ENCODE assay signal across 17 cellular contexts in the genomic region with DNA sequence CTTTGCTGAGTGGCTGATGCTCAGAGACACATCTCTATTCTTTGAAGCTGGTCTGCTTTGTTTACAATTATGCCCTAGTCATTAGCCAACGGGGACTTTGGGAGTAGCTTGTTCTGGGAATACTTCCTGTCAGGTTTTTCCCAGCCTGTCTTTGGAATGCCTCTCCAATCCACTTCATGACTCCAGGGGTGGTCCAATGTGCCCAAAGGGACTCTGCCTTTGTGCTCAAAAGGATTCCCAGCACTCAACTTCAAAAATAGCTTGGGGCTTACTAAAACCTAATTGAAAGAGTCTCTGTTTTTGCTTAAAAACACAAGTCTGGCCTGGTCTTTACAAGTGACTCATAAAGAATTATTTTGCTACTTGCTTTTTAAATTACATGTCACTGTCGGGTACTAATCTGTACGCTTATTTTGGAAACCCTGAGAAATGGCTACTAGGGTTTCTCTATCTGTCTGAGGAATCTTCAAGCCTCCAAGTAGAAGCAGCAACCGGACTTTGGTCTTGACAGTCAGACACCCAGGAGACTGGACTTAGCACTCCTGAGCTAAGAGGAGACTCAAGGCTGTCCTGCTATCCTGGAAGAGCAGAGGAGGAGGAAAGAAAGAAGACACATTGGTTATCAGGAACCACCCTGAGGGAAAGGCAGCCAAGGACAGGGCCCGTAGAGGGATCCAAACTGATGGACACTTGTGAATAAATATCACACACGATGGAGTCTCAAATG. TPM values are rescaled to one million over a fixed set of nuclear protein-coding genes. Genes with fewer than 3 reads are reported as not detected.
DNase-seq lines count a peak whose midpoint lies in the region; TF ChIP-seq lines count a peak whose summit lies in the region.
"Had no signal": no experiment of that assay in that cellular context is flagged by ENCODE, and none has a peak within 500 bp of the region (broad histone marks: within the 10 kb centered on the region; RNA-seq: fewer than 3 reads in every experiment).

No MANE protein-coding gene starts in this region.

- peak overlapping the region; percentile 63 for H2AK5ac ChIP-seq in mesenchymal stem cell (ENCODE audit: low read length, severe bottlenecking)

- no peaks in the 10 kb centered on the region for H3K27me3 Mint-ChIP-seq in Calu3 (ENCODE audit: unreplicated experiment)

- peak overlapping the region; percentile 21 for H4K8ac ChIP-seq in mesenchymal stem cell (ENCODE audit: low read length)

- H3K4me1 ChIP-seq in mesenchymal stem cell (ENCODE audit: control insufficient read depth, insufficient read depth, low read depth, low read length) (peaks cover 6% of the 10 kb centered on the region), A673 (ENCODE audit: insufficient read depth, low read length, poor library complexity, severe bottlenecking) (no peaks in the 10 kb centered on the region)
- H3K4me1 ChIP-seq: parathyroid adenoma had no signal

- H3K9me3 ChIP-seq in mesenchymal stem cell (ENCODE audit: control insufficient read depth, low read length) = no peaks in the 10 kb centered on the region
- no peaks in the 10 kb centered on the region for H3K9me3 ChIP-seq in A673 (ENCODE audit: low read depth, low read length, poor library complexity, severe bottlenecking)

- peak overlapping the region; percentile 86 for H2BK120ac ChIP-seq in mesenchymal stem cell (ENCODE audit: low read depth, low read length)

- CTCF ChIA-PET in HEK293T (lab: Yijun Ruan, JAX) (interaction anchor here (1.1 kb wide), 1 partner anchor 170 kb away, joined by 3 read pairs; no protein-coding TSS in a partner anchor), A673 (lab: Charles Lee) (no interaction called here), Calu3 (lab: Charles Lee) (no interaction called here)

- H3K27ac ChIP-seq in mesenchymal stem cell (ENCODE audit: low read length, poor library complexity, severe bottlenecking) (no peak overlapping the region), A673 (ENCODE audit: low read depth, low read length, poor library complexity, severe bottlenecking) (no peak overlapping the region)
- H3K27ac ChIP-seq: brain microvascular endothelial cell, parathyroid adenoma, RWPE1 had no signal

- H3K4me2 ChIP-seq in mesenchymal stem cell (ENCODE audit: low read length, poor library complexity, severe bottlenecking) = no peak overlapping the region

- peak overlapping the region; percentile 26 to 29 for H3K18ac ChIP-seq in mesenchymal stem cell (ENCODE audit: low read depth in 1 of 2, low read length in 2 of 2)

- TF ChIP-seq CTCF in cardiac fibroblast (IDR thresholded peaks at IDR 0.05; ENCODE audit: low read depth, low read length) (no peak), A673 (conservative IDR thresholded peaks at IDR 0.05; ENCODE audit: low read depth, low read length) (no peak), Calu3 (IDR thresholded peaks at IDR 0.05; ENCODE audit: unreplicated experiment) (no peak)

- H2BK15ac ChIP-seq in mesenchymal stem cell (ENCODE audit: low read depth, poor library complexity, severe bottlenecking) = no peak overlapping the region

- 60% methylated on average over 6 of the region's 6 CpGs for WGBS in mesenchymal stem cell

- H3K36me3 Mint-ChIP-seq in Calu3 (ENCODE audit: insufficient read depth, unreplicated experiment) = peaks cover 4% of the 10 kb centered on the region

- peak overlapping the region in 1 of 2 experiments; percentile 24 for H3K4ac ChIP-seq in mesenchymal stem cell (ENCODE audit: low read depth in 1 of 2, low read length in 2 of 2)

- peak overlapping the region; percentile 18 for H2AFZ ChIP-seq in mesenchymal stem cell (ENCODE audit: low read depth, low read length)
- H2AFZ ChIP-seq: parathyroid adenoma had no signal

- H3K4me3 ChIP-seq in cardiac fibroblast (replicated peaks in 1 of 2; ENCODE audit: low read depth in 2 of 2, low read length in 2 of 2) = no peak overlapping the region
- H3K4me3 ChIP-seq in mesenchymal stem cell (ENCODE audit: insufficient read depth in 1 of 2, low read depth in 1 of 2, low read length in 2 of 2) = no peak overlapping the region
- no peak overlapping the region for H3K4me3 ChIP-seq in A673 (ENCODE audit: low read depth, low read length, poor library complexity, severe bottlenecking)

- H3K9me3 Mint-ChIP-seq in Calu3 (ENCODE audit: low read depth, unreplicated experiment) = no peaks in the 10 kb centered on the region
- H3K9me3 Mint-ChIP-seq: activated naive CD4-positive, alpha-beta T cell treated with anti-CD3 and anti-CD28 coated beads for 36 hours; stimulated activated naive CD8-positive, alpha-beta T cell treated with anti-CD3 and anti-CD28 coated beads, Interleukin-15, amount 100 ng/mL, for 72 hours had no signal

- no peak overlapping the region for H3K4me3 Mint-ChIP-seq in Calu3 (ENCODE audit: low read depth, unreplicated experiment)
- H3K4me3 Mint-ChIP-seq: activated naive CD4-positive, alpha-beta T cell treated with anti-CD3 and anti-CD28 coated beads for 36 hours; stimulated activated naive CD8-positive, alpha-beta T cell treated with anti-CD3 and anti-CD28 coated beads, Interleukin-15, amount 100 ng/mL, for 72 hours had no signal

- intact Hi-C loops in A673 (cut with micrococcal nuclease; ENCODE audit: unreplicated experiment) (no loop called here), Calu3 (cut with micrococcal nuclease; ENCODE audit: unreplicated experiment) (no loop called here)

- H2BK12ac ChIP-seq in mesenchymal stem cell (ENCODE audit: low read length in 2 of 2) = peak overlapping the region; percentile 94 to 98

- no TSS peak for BruUV-seq in A673 (replicated peaks; lab: Mats Ljungman, UMichigan)
- no TSS peak for BruUV-seq in Calu3 (replicated peaks; lab: Mats Ljungman, UMichigan)

- H3K79me1 ChIP-seq in mesenchymal stem cell (replicated peaks; ENCODE audit: low read length, poor library complexity, severe bottlenecking) = no peaks in the 10 kb centered on the region

- H3K23ac ChIP-seq in mesenchymal stem cell (ENCODE audit: low read length in 2 of 2) = no peak overlapping the region

- DNase-seq in Daoy (ENCODE audit: low read depth) (peak; percentile 35), H4 (ENCODE audit: low spot score) (peak; percentile 37), cardiac fibroblast (ENCODE audit: low read depth in 2 of 2) (peak; percentile 40 to 47), mesenchymal stem cell (peak; percentile 73), HEK293T (ENCODE audit: extremely low spot score) (no peak), A673 (ENCODE audit: low spot score) (no peak), DMS114 treated with DMSO at 0.1 percent for 48 hours (lab: John Stamatoyannopoulos, UW; ENCODE audit: unreplicated experiment) (no peak), Calu3 (no peak)
- DNase-seq: activated CD8-positive, alpha-beta memory T cell treated with anti-CD3 and anti-CD28 coated beads, Interleukin-2, amount 50 U/mL, for 48 hours; activated naive CD4-positive, alpha-beta T cell treated with anti-CD3 and anti-CD28 coated beads for 36 hours; brain microvascular endothelial cell; C1 segment of cervical spinal cord; KBM-7; NCI-H526 treated with DMSO at 0.1 percent for 48 hours; stimulated activated naive CD8-positive, alpha-beta T cell treated with anti-CD3 and anti-CD28 coated beads, Interleukin-15, amount 100 ng/mL, for 72 hours had no signal

- no peak overlapping the region for H3K14ac ChIP-seq in mesenchymal stem cell (ENCODE audit: low read length in 2 of 2)

- H3K36me3 ChIP-seq in mesenchymal stem cell (ENCODE audit: control insufficient read depth in 1 of 2, insufficient read depth in 2 of 2, low read depth in 1 of 2, low read length in 2 of 2) (no peaks in the 10 kb centered on the region), A673 (ENCODE audit: insufficient read depth, low read length, poor library complexity, severe bottlenecking) (no peaks in the 10 kb centered on the region)
- H3K36me3 ChIP-seq: brain microvascular endothelial cell had no signal

- H3K9ac ChIP-seq in mesenchymal stem cell (ENCODE audit: low read length) = peak overlapping the region; percentile 51
- H3K9ac ChIP-seq: parathyroid adenoma had no signal

- no peak overlapping the region for H2BK5ac ChIP-seq in mesenchymal stem cell (ENCODE audit: low read depth, low read length, poor library complexity, severe bottlenecking)

- POLR2A ChIA-PET in HEK293T (lab: Yijun Ruan, JAX) = no interaction called here
- POLR2A ChIA-PET in A673 (lab: Charles Lee; ENCODE audit: low non-redundant PET) = no interaction called here

- no peaks in the 10 kb centered on the region for H3K27me3 ChIP-seq in mesenchymal stem cell (ENCODE audit: control insufficient read depth in 1 of 2, insufficient read depth in 1 of 2, low read length in 2 of 2)
- no peaks in the 10 kb centered on the region for H3K27me3 ChIP-seq in A673 (replicated peaks; ENCODE audit: insufficient read depth, low read depth, low read length, poor library complexity)
- H3K27me3 ChIP-seq: brain microvascular endothelial cell had no signal

- peaks cover 33% of the 10 kb centered on the region for H3K4me1 Mint-ChIP-seq in Calu3 (ENCODE audit: low read depth, unreplicated experiment)

- no peak overlapping the region for H3K27ac Mint-ChIP-seq in Calu3 (ENCODE audit: unreplicated experiment)
- H3K27ac Mint-ChIP-seq: activated naive CD4-positive, alpha-beta T cell treated with anti-CD3 and anti-CD28 coated beads for 36 hours; stimulated activated naive CD8-positive, alpha-beta T cell treated with anti-CD3 and anti-CD28 coated beads, Interleukin-15, amount 100 ng/mL, for 72 hours had no signal

- peak overlapping the region; percentile 54 for H4K91ac ChIP-seq in mesenchymal stem cell (ENCODE audit: low read length)

TF ChIP-seq in HEK293T, 16 proteins besides CTCF, POLR2A, EP300 and RAD21:
- TF ChIP-seq FOXM1 (IDR thresholded peaks at IDR 0.05; ENCODE audit: borderline replicate concordance) (no peak), ELF4 (IDR thresholded peaks at IDR 0.05) (no peak), ZNF384 (IDR thresholded peaks at IDR 0.05) (no peak), NFRKB (IDR thresholded peaks at IDR 0.05) (no peak), CTBP1 (IDR thresholded peaks at IDR 0.05; ENCODE audit: borderline replicate concordance) (no peak), L3MBTL2 (conservative IDR thresholded peaks at IDR 0.05) (no peak), FOXK2 (IDR thresholded peaks at IDR 0.05) (no peak), BHLHE40 (IDR thresholded peaks at IDR 0.05; ENCODE audit: borderline replicate concordance) (no peak), HDGF (IDR thresholded peaks at IDR 0.05; ENCODE audit: borderline replicate concordance) (no peak), SUZ12 (IDR thresholded peaks at IDR 0.05) (no peak), FOXA1 (IDR thresholded peaks at IDR 0.05) (no peak), TARDBP (IDR thresholded peaks at IDR 0.05) (no peak)

RNA-seq across cellular contexts. Expression of a gene that starts 20.7 kb away (rescaled TPM):
- 58.8 and 69.3 TPM in 2 replicates for total RNA-seq in Daoy (2014; rRNA removed; shearing (Covaris generic))
- 19.5 and 25.1 TPM in 2 replicates for total RNA-seq in H4 (2014; rRNA removed; shearing (Covaris generic))
- 90.2 TPM for polyA plus RNA-seq in mesenchymal stem cell (2013, experiment 1 of 2)
- polyA plus RNA-seq in mesenchymal stem cell (2013, experiment 2 of 2) = 90.9 TPM
- total RNA-seq in A673 (2021) = 3.4 and 4.9 TPM in 2 replicates
- 143 and 151 TPM in 2 replicates for total RNA-seq in Calu3 (2022)

Comparison
In these comparisons a context has a peak if more than half of its experiments do, and no peak if none do; other contexts are left out.
1. DNase-seq: peak in Daoy (single experiment), H4 (single experiment), cardiac fibroblast (2 of 2) and mesenchymal stem cell (single experiment); none in HEK293T (single experiment), A673 (single experiment), DMS114 treated with DMSO at 0.1 percent for 48 hours (single experiment) and Calu3 (single experiment).